In genomic region chr14:79306546-79306945, GRCh38 we compare ENCODE assay signal across 38 cellular contexts.
"Had no signal": no experiment of that assay in that cellular context is flagged by ENCODE, and none has a peak within 500 bp of the region (broad histone marks: within the 10 kb centered on the region; RNA-seq: fewer than 3 reads in every experiment).

No MANE protein-coding gene starts in this region.

- DNase-seq: activated B cell treated with CpG ODN at 0.5 μM for 24 hours; activated CD4-positive, alpha-beta memory T cell treated with anti-CD3 and anti-CD28 coated beads for 36 hours; activated CD4-positive, alpha-beta T cell treated with anti-CD3 and anti-CD28 coated beads for 4 hours; activated CD4-positive, alpha-beta T cell treated with anti-CD3 and anti-CD28 coated beads, Interleukin-2, amount 10 ng/mL, durations not matched to agents 24 days and 14 days; activated CD4-positive, alpha-beta T cell treated with anti-CD3 and anti-CD28 coated beads, Interleukin-2, amount 50 U/mL, for 1 hour; activated CD4-positive, alpha-beta T cell treated with anti-CD3 and anti-CD28 coated beads, Interleukin-2, amount 50 U/mL, for 4 hours; activated CD4-positive, CD25-positive, alpha-beta regulatory T cell treated with anti-CD3 and anti-CD28 coated beads, Interleukin-2, amount 50 U/mL, for 72 hours; activated CD8-positive, alpha-beta memory T cell treated with anti-CD3 and anti-CD28 coated beads, Interleukin-2, amount 50 U/mL, for 4 hours; activated CD8-positive, alpha-beta T cell treated with anti-CD3 and anti-CD28 coated beads for 36 hours; activated effector memory CD4-positive, alpha-beta T cell treated with anti-CD3 and anti-CD28 coated beads, Interleukin-2, amount 50 U/mL, for 16 hours; activated gamma-delta T cell treated with Interleukin-2 at 50 U/mL for 16 hours; activated naive CD4-positive, alpha-beta T cell; activated naive CD4-positive, alpha-beta T cell treated with anti-CD3 and anti-CD28 coated beads for 36 hours; activated naive CD4-positive, alpha-beta T cell treated with anti-CD3 and anti-CD28 coated beads, Interleukin-2, amount 50 U/mL, for 16 hours; activated naive CD8-positive, alpha-beta T cell treated with anti-CD3 and anti-CD28 coated beads for 36 hours; activated T-cell treated with anti-CD3 and anti-CD28 coated beads for 4 hours; activated T-cell treated with anti-CD3 and anti-CD28 coated beads, Interleukin-2, amount 50 U/mL, for 1 hour; activated T-cell treated with anti-CD3 and anti-CD28 coated beads, Interleukin-2, amount 50 U/mL, for 4 hours; activated T-cell treated with anti-CD3 and anti-CD28 coated beads, Interleukin-2, amount 50 U/mL, for 72 hours; adrenal gland; amniotic stem cell; aorta; caudate nucleus; cerebellar nuclear complex; T-helper 1 cell; T-helper 2 cell; T-helper 9 cell had no signal

- H3K27me3 ChIP-seq: adrenal gland had no signal

- H3K4me1 ChIP-seq: adrenal gland had no signal

- FAIRE-seq: bronchial epithelial cell, TTC549 had no signal

- H3K4me3 Mint-ChIP-seq: activated B cell treated with CpG ODN at 0.5 μM for 24 hours; activated CD4-positive, alpha-beta memory T cell treated with anti-CD3 and anti-CD28 coated beads for 36 hours; activated CD4-positive, alpha-beta T cell treated with anti-CD3 and anti-CD28 coated beads, Interleukin-2, amount 10 ng/mL, durations not matched to agents 24 days and 14 days; activated CD8-positive, alpha-beta T cell treated with anti-CD3 and anti-CD28 coated beads for 36 hours; activated naive CD4-positive, alpha-beta T cell treated with anti-CD3 and anti-CD28 coated beads for 36 hours; activated naive CD8-positive, alpha-beta T cell treated with anti-CD3 and anti-CD28 coated beads for 36 hours; activated T-cell treated with anti-CD3 and anti-CD28 coated beads, Interleukin-2, amount 50 U/mL, for 4 hours; activated T-cell treated with anti-CD3 and anti-CD28 coated beads, Interleukin-2, amount 50 U/mL, for 72 hours; activated T-helper 1 cell treated with anti-CD3 and anti-CD28 coated beads, Interleukin-12 subunit alpha, Interleukin-12 subunit beta, Interleukin-2, Interleukin-4 antibody, amounts not matched to agents 30 ng/mL and 10 ng/mL and 1 ng/mL, durations not matched to agents 14 hours and 24 hours and 36 hours; activated T-helper 17 cell treated with anti-CD3 and anti-CD28 coated beads, Interleukin-2, amount 50 U/mL, for 72 hours; brain; central memory CD8-positive, alpha-beta T cell; T-helper 1 cell treated with Interleukin-12 subunit alpha and Interleukin-12 subunit beta and Interleukin-4 antibody, amounts not matched to agents 30 μg/mL and 1 μg/mL, for 36 hours; T-helper 2 cell treated with Interferon-gamma antibody and Interleukin-4, amounts not matched to agents 5 μg/mL and 100 μg/mL, for 36 hours had no signal

- H3K4me1 Mint-ChIP-seq: activated B cell treated with CpG ODN at 0.5 μM for 24 hours; activated CD4-positive, alpha-beta T cell treated with anti-CD3 and anti-CD28 coated beads, Interleukin-2, amount 10 ng/mL, durations not matched to agents 24 days and 14 days; activated naive CD8-positive, alpha-beta T cell treated with anti-CD3 and anti-CD28 coated beads for 36 hours; activated T-helper 17 cell treated with anti-CD3 and anti-CD28 coated beads, Interleukin-2, amount 50 U/mL, for 72 hours; brain; central memory CD8-positive, alpha-beta T cell had no signal

- H3K36me3 ChIP-seq: adrenal gland, cardiac muscle cell had no signal

- H3K4me3 ChIP-seq: adrenal gland, cardiac muscle cell had no signal

- H3K27me3 Mint-ChIP-seq: activated B cell treated with CpG ODN at 0.5 μM for 24 hours; activated CD4-positive, alpha-beta memory T cell treated with anti-CD3 and anti-CD28 coated beads for 36 hours; activated CD4-positive, alpha-beta T cell treated with anti-CD3 and anti-CD28 coated beads, Interleukin-2, amount 10 ng/mL, durations not matched to agents 24 days and 14 days; activated CD8-positive, alpha-beta T cell treated with anti-CD3 and anti-CD28 coated beads for 36 hours; activated naive CD8-positive, alpha-beta T cell treated with anti-CD3 and anti-CD28 coated beads for 36 hours; activated T-helper 17 cell treated with anti-CD3 and anti-CD28 coated beads, Interleukin-2, amount 50 U/mL, for 72 hours; brain; central memory CD8-positive, alpha-beta T cell had no signal

- ATAC-seq: activated CD8-positive, alpha-beta T cell treated with anti-CD3 and anti-CD28 coated beads for 36 hours; activated naive CD4-positive, alpha-beta T cell treated with anti-CD3 and anti-CD28 coated beads, Interleukin-2, amount 50 U/mL, for 72 hours; activated T-cell treated with anti-CD3 and anti-CD28 coated beads, Interleukin-2, amount 50 U/mL, for 4 hours; activated T-cell treated with anti-CD3 and anti-CD28 coated beads, Interleukin-2, amount 50 U/mL, for 72 hours; activated T-helper 17 cell treated with anti-CD3 and anti-CD28 coated beads, Interleukin-2, amount 50 U/mL, for 72 hours had no signal

- H3K36me3 Mint-ChIP-seq: activated CD4-positive, alpha-beta memory T cell treated with anti-CD3 and anti-CD28 coated beads for 36 hours; activated naive CD4-positive, alpha-beta T cell treated with anti-CD3 and anti-CD28 coated beads, Interleukin-2, amount 50 U/mL, for 72 hours; activated naive CD8-positive, alpha-beta T cell treated with anti-CD3 and anti-CD28 coated beads for 36 hours had no signal

- H3K27ac Mint-ChIP-seq: activated B cell treated with CpG ODN at 0.5 μM for 24 hours; activated CD4-positive, alpha-beta memory T cell treated with anti-CD3 and anti-CD28 coated beads for 36 hours; activated CD4-positive, alpha-beta T cell treated with anti-CD3 and anti-CD28 coated beads, Interleukin-2, amount 10 ng/mL, durations not matched to agents 24 days and 14 days; activated CD8-positive, alpha-beta T cell treated with anti-CD3 and anti-CD28 coated beads for 36 hours; activated naive CD4-positive, alpha-beta T cell treated with anti-CD3 and anti-CD28 coated beads for 36 hours; activated naive CD4-positive, alpha-beta T cell treated with anti-CD3 and anti-CD28 coated beads, Interleukin-2, amount 50 U/mL, for 72 hours; activated naive CD8-positive, alpha-beta T cell treated with anti-CD3 and anti-CD28 coated beads for 36 hours; activated T-cell treated with anti-CD3 and anti-CD28 coated beads, Interleukin-2, amount 50 U/mL, for 72 hours; activated T-helper 1 cell treated with anti-CD3 and anti-CD28 coated beads, Interleukin-12 subunit alpha, Interleukin-12 subunit beta, Interleukin-2, Interleukin-4 antibody, amounts not matched to agents 30 ng/mL and 10 ng/mL and 1 ng/mL, durations not matched to agents 14 hours and 24 hours and 36 hours; activated T-helper 17 cell treated with anti-CD3 and anti-CD28 coated beads, Interleukin-2, amount 50 U/mL, for 72 hours; brain; T-helper 1 cell treated with Interleukin-12 subunit alpha and Interleukin-12 subunit beta and Interleukin-4 antibody, amounts not matched to agents 30 μg/mL and 1 μg/mL, for 36 hours; T-helper 2 cell treated with Interferon-gamma antibody and Interleukin-4, amounts not matched to agents 5 μg/mL and 100 μg/mL, for 36 hours had no signal

- H3K27ac ChIP-seq: adrenal gland, cardiac muscle cell, VCaP had no signal

- H3K9me3 Mint-ChIP-seq: activated B cell treated with CpG ODN at 0.5 μM for 24 hours; activated CD4-positive, alpha-beta T cell treated with anti-CD3 and anti-CD28 coated beads, Interleukin-2, amount 10 ng/mL, durations not matched to agents 24 days and 14 days; T-helper 1 cell treated with Interleukin-12 subunit alpha and Interleukin-12 subunit beta and Interleukin-4 antibody, amounts not matched to agents 30 μg/mL and 1 μg/mL, for 36 hours had no signal

- H3K9me3 ChIP-seq: adrenal gland had no signal
